ENCODE assay signal across 7 cellular contexts in genomic region chr1:28514445-28514933, GRCh38. TPM values are rescaled to one million over a fixed set of nuclear protein-coding genes. Genes with fewer than 3 reads are reported as not detected.
DNase-seq lines count a peak whose midpoint lies in the region; FAIRE-seq and TF ChIP-seq lines count a peak whose summit lies in the region.
"Not testable (repeated sequence)": the region's sequence is repeated elsewhere in the genome, so short reads cannot be mapped to it uniquely, and the experiment has no call there.

No MANE protein-coding gene starts in this region.

- not testable (repeated sequence) for H3K9me3 ChIP-seq in SK-N-MC (ENCODE audit: low read depth, low read length); endothelial cell of umbilical vein (replicated peaks; ENCODE audit: control insufficient read depth, insufficient read depth, low read length)

- POLR2A ChIA-PET in endothelial cell of umbilical vein (lab: Charles Lee), result interaction anchor here (0.7 to 3.5 kb wide), 2 partner anchors 67 to 84 kb away, joined by 3 to 19 read pairs; no protein-coding TSS in a partner anchor

- H3K4me3 ChIP-seq in SK-N-MC; endothelial cell of umbilical vein (replicated peaks in 1 of 3; ENCODE audit: insufficient read depth in 1 of 3, low read depth in 1 of 3, low read length in 3 of 3): not testable (repeated sequence)

- intact Hi-C loops in endothelial cell of umbilical vein (cut with micrococcal nuclease), result not testable (repeated sequence)

- H3K9me3 Mint-ChIP-seq in activated naive CD4-positive, alpha-beta T cell treated with anti-CD3 and anti-CD28 coated beads, Interleukin-2, amount 10 ng/mL, durations not matched to agents 7 days and 5 days; progenitor cell of endocrine pancreas (ENCODE audit: low read depth): not testable (repeated sequence)

- TF ChIP-seq CTCF in endothelial cell of umbilical vein (IDR thresholded peaks at IDR 0.05; ENCODE audit: extremely low read depth in 1 of 2, insufficient read depth in 1 of 2, low read depth in 1 of 2, low read length in 2 of 2); progenitor cell of endocrine pancreas (IDR thresholded peaks at IDR 0.05; ENCODE audit: unreplicated experiment): not testable (repeated sequence)

- H3K27me3 ChIP-seq in endothelial cell of umbilical vein (ENCODE audit: control insufficient read depth in 2 of 2, insufficient read depth in 2 of 2, low read length in 2 of 2), result not testable (repeated sequence)

- not testable (repeated sequence) for FAIRE-seq in endothelial cell of umbilical vein (lab: Jason Lieb, UNC)

- not testable (repeated sequence) for H4K20me1 ChIP-seq in endothelial cell of umbilical vein (replicated peaks; ENCODE audit: control insufficient read depth, extremely low read depth, insufficient read depth, low read length)

- not testable (repeated sequence) for BruUV-seq in endothelial cell of umbilical vein (replicated peaks; lab: Mats Ljungman, UMichigan)

- in situ Hi-C loops in KBM-7 (cut with MboI; ENCODE audit: low pct_unique_long_range_greater_than_20kb, low sequenced_read_pairs), result not testable (repeated sequence)

- H3K27ac ChIP-seq in SK-N-MC, result peak overlapping the region; percentile 69
- not testable (repeated sequence) for H3K27ac ChIP-seq in endothelial cell of umbilical vein (ENCODE audit: insufficient read depth, low read depth, low read length)

- not testable (repeated sequence) for H3K4me3 Mint-ChIP-seq in activated naive CD4-positive, alpha-beta T cell treated with anti-CD3 and anti-CD28 coated beads, Interleukin-2, amount 10 ng/mL, durations not matched to agents 7 days and 5 days; progenitor cell of endocrine pancreas (ENCODE audit: low read depth)

- H3K36me3 Mint-ChIP-seq in activated naive CD4-positive, alpha-beta T cell treated with anti-CD3 and anti-CD28 coated beads, Interleukin-2, amount 10 ng/mL, durations not matched to agents 7 days and 5 days, result peaks cover 52% of the 10 kb centered on the region
- H3K36me3 Mint-ChIP-seq in progenitor cell of endocrine pancreas (ENCODE audit: insufficient read depth), result peaks cover 28% of the 10 kb centered on the region

- peak overlapping the region; percentile 83 for H3K27ac Mint-ChIP-seq in activated naive CD4-positive, alpha-beta T cell treated with anti-CD3 and anti-CD28 coated beads, Interleukin-2, amount 10 ng/mL, durations not matched to agents 7 days and 5 days
- H3K27ac Mint-ChIP-seq in progenitor cell of endocrine pancreas, result peak overlapping the region; percentile 78

- not testable (repeated sequence) for H2AFZ ChIP-seq in endothelial cell of umbilical vein (ENCODE audit: low read depth, low read length)

- H3K79me2 ChIP-seq in endothelial cell of umbilical vein (ENCODE audit: control insufficient read depth, insufficient read depth, low read length), result peaks cover 28% of the 10 kb centered on the region

- dilution Hi-C loops in endothelial cell of umbilical vein (cut with MboI; ENCODE audit: extremely low pct_ligation_motif_present, low sequenced_read_pairs), result not testable (repeated sequence)

- not testable (repeated sequence) for H3K9me1 ChIP-seq in endothelial cell of umbilical vein (replicated peaks; ENCODE audit: control insufficient read depth, extremely low read depth, insufficient read depth, low read length)

- H3K4me1 ChIP-seq in endothelial cell of umbilical vein (ENCODE audit: control insufficient read depth, extremely low read depth, insufficient read depth, low read length), result peaks cover 31% of the 10 kb centered on the region

- H3K36me3 ChIP-seq in SK-N-MC (ENCODE audit: insufficient read depth, low read length) (peaks cover 44% of the 10 kb centered on the region), endothelial cell of umbilical vein (ENCODE audit: control insufficient read depth in 2 of 2, extremely low read depth in 1 of 2, insufficient read depth in 2 of 2, low read length in 2 of 2) (peaks cover 16 to 21% of the 10 kb centered on the region in 2 experiments)

- CTCF ChIA-PET in activated naive CD4-positive, alpha-beta T cell treated with anti-CD3 and anti-CD28 coated beads, Interleukin-2, amount 10 ng/mL, durations not matched to agents 7 days and 5 days (lab: Charles Lee), result not testable (repeated sequence)
- CTCF ChIA-PET in endothelial cell of umbilical vein (lab: Charles Lee), result interaction anchor here (1.0 to 3.3 kb wide), 4 partner anchors 88 to 363 kb away, joined by 3 to 32 read pairs (median 6); no protein-coding TSS in a partner anchor

- DNase-seq in EH (ENCODE audit: low read depth), result peak; percentile 30
- DNase-seq in KBM-7, result peak; percentile 49
- DNase-seq in SK-N-MC (ENCODE audit: low read depth, low spot score); activated naive CD4-positive, alpha-beta T cell treated with anti-CD3 and anti-CD28 coated beads, Interleukin-2, amount 10 ng/mL, durations not matched to agents 7 days and 5 days; endothelial cell of umbilical vein (ENCODE audit: low read depth, low spot score); progenitor cell of endocrine pancreas (ENCODE audit: low spot score, unreplicated experiment): not testable (repeated sequence)
- DNase-seq in activated CD4-positive, alpha-beta T cell treated with anti-CD3 and anti-CD28 coated beads, Interleukin-2, amount 50 U/mL, for 48 hours, result peak; percentile 36 to 37

- peak; percentile 41 for TF ChIP-seq POLR2A in endothelial cell of umbilical vein (IDR thresholded peaks at IDR 0.05; ENCODE audit: low read depth, low read length)

- H3K9ac ChIP-seq in SK-N-MC (ENCODE audit: insufficient read length); endothelial cell of umbilical vein (replicated peaks; ENCODE audit: extremely low read depth, insufficient read depth, low read length): not testable (repeated sequence)

- H3K4me2 ChIP-seq in endothelial cell of umbilical vein (ENCODE audit: insufficient read depth, low read length), result not testable (repeated sequence)

- not testable (repeated sequence) for H3K27me3 Mint-ChIP-seq in activated naive CD4-positive, alpha-beta T cell treated with anti-CD3 and anti-CD28 coated beads, Interleukin-2, amount 10 ng/mL, durations not matched to agents 7 days and 5 days; progenitor cell of endocrine pancreas

- peaks cover 57% of the 10 kb centered on the region for H3K4me1 Mint-ChIP-seq in activated naive CD4-positive, alpha-beta T cell treated with anti-CD3 and anti-CD28 coated beads, Interleukin-2, amount 10 ng/mL, durations not matched to agents 7 days and 5 days
- H3K4me1 Mint-ChIP-seq in progenitor cell of endocrine pancreas (ENCODE audit: low read depth), result peaks cover 25% of the 10 kb centered on the region

TF ChIP-seq in endothelial cell of umbilical vein, 7 proteins besides CTCF, POLR2A, EP300 and RAD21:
- TF ChIP-seq POLR2AphosphoS5 (IDR thresholded peaks at IDR 0.05; ENCODE audit: insufficient read depth, low read depth, low read length), result peak; percentile 35

RNA-seq across cellular contexts. Expression of gene RCC1, which starts 8.6 kb away (rescaled TPM):
- total RNA-seq in endothelial cell of umbilical vein, result 72.7 and 77.7 TPM in 2 replicates
- 28.7 and 37.1 TPM in 2 replicates for polyA plus RNA-seq in endothelial cell of umbilical vein
- polyA plus RNA-seq in endothelial cell of umbilical vein (2011; cell fraction: cytosol; rRNA removed), result 55.5 and 56.5 TPM in 2 replicates
- 50.8 and 62.4 TPM in 2 replicates for polyA plus RNA-seq in endothelial cell of umbilical vein (2011; cell fraction: nucleus; rRNA removed)
- polyA plus RNA-seq in endothelial cell of umbilical vein (2012), result 36.0 and 59.5 TPM in 2 replicates
- polyA minus RNA-seq in endothelial cell of umbilical vein, result 39.1 and 81.3 TPM in 2 replicates
- 55.6 TPM for polyA minus RNA-seq in endothelial cell of umbilical vein (2011; cell fraction: cytosol; rRNA and poly(A)+ RNA removed)
- polyA minus RNA-seq in endothelial cell of umbilical vein (2011; cell fraction: nucleus; rRNA and poly(A)+ RNA removed), result 19.6 and 22.7 TPM in 2 replicates
- 58.4 TPM in 2 replicates for total RNA-seq in progenitor cell of endocrine pancreas

RNA-seq across cellular contexts. Expression of gene TRNAU1AP, which starts 38.4 kb away (rescaled TPM):
- total RNA-seq in endothelial cell of umbilical vein (46.2 and 49.0 TPM in 2 replicates), progenitor cell of endocrine pancreas (38.6 and 39.6 TPM in 2 replicates)
- 31.5 and 32.7 TPM in 2 replicates for polyA plus RNA-seq in endothelial cell of umbilical vein
- 37.3 and 37.6 TPM in 2 replicates for polyA plus RNA-seq in endothelial cell of umbilical vein (2011; cell fraction: cytosol; rRNA removed)
- polyA plus RNA-seq in endothelial cell of umbilical vein (2011; cell fraction: nucleus; rRNA removed), result 69.7 and 70.4 TPM in 2 replicates
- 26.7 and 48.7 TPM in 2 replicates for polyA plus RNA-seq in endothelial cell of umbilical vein (2012)
- polyA minus RNA-seq in endothelial cell of umbilical vein, result 16.3 and 27.8 TPM in 2 replicates
- polyA minus RNA-seq in endothelial cell of umbilical vein (2011; cell fraction: cytosol; rRNA and poly(A)+ RNA removed), result 12.3 TPM
- 17.6 and 27.1 TPM in 2 replicates for polyA minus RNA-seq in endothelial cell of umbilical vein (2011; cell fraction: nucleus; rRNA and poly(A)+ RNA removed)
